8 cellular contexts compared by ENCODE assay signal in the genomic region with DNA sequence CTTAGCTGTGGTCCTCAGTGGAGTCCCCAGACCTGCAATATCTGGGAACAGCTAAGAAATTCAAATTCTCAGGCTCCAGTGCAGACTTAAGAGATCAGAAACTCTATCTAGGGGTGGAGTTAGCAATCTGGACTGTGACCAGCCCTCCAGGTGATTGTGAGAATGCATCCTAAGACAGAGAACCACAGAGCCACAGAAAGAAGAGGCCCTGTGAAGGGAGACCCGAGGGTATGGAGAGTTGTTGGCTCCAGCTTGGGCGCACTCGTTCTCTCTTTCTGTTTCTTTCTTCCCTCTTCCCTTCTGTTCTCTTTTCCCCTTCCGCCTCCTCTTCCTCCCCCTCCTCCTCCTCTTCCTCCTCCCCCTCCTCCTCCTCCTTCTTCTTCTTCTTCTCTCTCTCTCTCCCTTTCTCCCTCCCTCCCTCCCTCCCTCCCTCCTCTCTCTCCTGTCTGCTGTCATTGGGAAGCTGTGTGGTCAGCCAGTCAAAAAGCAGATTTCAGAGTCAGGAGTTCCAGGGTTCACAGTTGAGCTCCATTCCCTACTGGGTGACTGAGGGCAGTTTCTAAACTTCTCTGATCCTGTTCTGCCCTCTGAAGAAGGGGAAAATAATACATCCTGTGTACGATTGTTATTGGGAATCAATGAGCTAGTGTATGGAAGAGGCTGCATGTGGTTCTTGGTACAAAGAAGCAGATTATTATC.
DNase-seq lines count a peak whose midpoint lies in the region; ATAC-seq and TF ChIP-seq lines count a peak whose summit lies in the region.

No MANE protein-coding gene starts in this region.

- CTCF ChIA-PET in AG04450 (lab: Charles Lee): interaction anchor here (0.5 to 10.3 kb wide), 11 partner anchors 15 to 494 kb away, joined by 4 to 236 read pairs (median 12); partner anchors contain the start of gene IL6
- CTCF ChIA-PET in WTC11 (lab: Charles Lee): interaction anchor here (0.6 to 5.8 kb wide), 22 partner anchors 21 to 554 kb away, joined by 3 to 197 read pairs (median 6); partner anchors contain the start of gene IL6

- no peaks in the 10 kb centered on the region for H3K27me3 Mint-ChIP-seq in WTC11 (ENCODE audit: low read depth)

- 0 out of 2 replicates have a peak overlapping the region, but pooled peaks have one; percentile 8 for H3K4me3 ChIP-seq in AG04450 (ENCODE audit: low read depth, low read length)

- ATAC-seq in GM21529 (IDR thresholded peaks at IDR 0.05; ENCODE audit: unreplicated experiment): peak; percentile 39
- ATAC-seq in WTC11: peak; percentile 17

- H3K9me3 ChIP-seq in AG04450 (ENCODE audit: control insufficient read depth, insufficient read depth, low read length): no peaks in the 10 kb centered on the region

- no peak for TF ChIP-seq CTCF in AG04450 (IDR thresholded peaks at IDR 0.05; ENCODE audit: low read depth, low read length)
- no peak for TF ChIP-seq CTCF in WTC11 (IDR thresholded peaks at IDR 0.05)

- H3K27ac ChIP-seq in AG04450 (ENCODE audit: low read depth, low read length): peak overlapping the region; percentile 89

- no peak for DNase-seq in AG04450 (ENCODE audit: low read depth, low spot score)
- DNase-seq in WTC11 (ENCODE audit: low spot score): no peak
- DNase-seq in kidney tubule cell (ENCODE audit: low spot score): peak; percentile 77
- DNase-seq in cerebellum (ENCODE audit: low spot score): no peak
- DNase-seq in OCI-M1 (lab: John Stamatoyannopoulos, UW): no peak
- no peak for DNase-seq in NCI-H226
- DNase-seq in putamen (ENCODE audit: low spot score): no peak

- peak overlapping the region; percentile 48 for H3K4me3 Mint-ChIP-seq in WTC11

- POLR2A ChIA-PET in AG04450 (lab: Yijun Ruan, JAX): interaction anchor here (1.1 to 5.6 kb wide), 8 partner anchors 15 to 294 kb away, joined by 3 to 50 read pairs (median 6); partner anchors contain the start of genes IL6 and TOMM7
- POLR2A ChIA-PET in WTC11 (lab: Charles Lee): interaction anchor here (0.6 to 1.7 kb wide), 6 partner anchors 13 to 620 kb away, joined by 3 to 5 read pairs (median 4); partner anchors contain the start of genes IL6 and NUP42

- 0 out of 2 replicates have a peak, but pooled peaks cover under 1% of the 10 kb centered on the region for H3K9me3 Mint-ChIP-seq in WTC11

- peak overlapping the region; percentile 98 for H3K27ac Mint-ChIP-seq in WTC11

- H3K36me3 Mint-ChIP-seq in WTC11: no peaks in the 10 kb centered on the region

- no peaks in the 10 kb centered on the region for H3K27me3 ChIP-seq in AG04450 (ENCODE audit: control insufficient read depth, insufficient read depth, low read length)

- H3K4me1 Mint-ChIP-seq in WTC11: peaks cover 72% of the 10 kb centered on the region

TF ChIP-seq in WTC11, 78 proteins besides CTCF, POLR2A, EP300 and RAD21 (continues in another document):
- TF ChIP-seq ZNF423 (CRISPR knock-in tag; IDR thresholded peaks at IDR 0.05) (no peak), ZNF317 (CRISPR knock-in tag; IDR thresholded peaks at IDR 0.05; ENCODE audit: borderline replicate concordance, low read depth) (no peak), ZBTB21 (CRISPR knock-in tag; IDR thresholded peaks at IDR 0.05; ENCODE audit: borderline replicate concordance) (no peak), ZNF425 (CRISPR knock-in tag; conservative IDR thresholded peaks at IDR 0.05) (no peak), ERG (CRISPR knock-in tag; IDR thresholded peaks at IDR 0.05) (no peak), ARID4B (CRISPR knock-in tag; IDR thresholded peaks at IDR 0.05; ENCODE audit: borderline replicate concordance) (no peak), GRHL2 (CRISPR knock-in tag; IDR thresholded peaks at IDR 0.05; ENCODE audit: insufficient replicate concordance, severe bottlenecking) (no peak), MYBL2 (CRISPR knock-in tag; IDR thresholded peaks at IDR 0.05) (no peak), AR (CRISPR knock-in tag; IDR thresholded peaks at IDR 0.05) (no peak)
- TF ChIP-seq, protein P1, sequence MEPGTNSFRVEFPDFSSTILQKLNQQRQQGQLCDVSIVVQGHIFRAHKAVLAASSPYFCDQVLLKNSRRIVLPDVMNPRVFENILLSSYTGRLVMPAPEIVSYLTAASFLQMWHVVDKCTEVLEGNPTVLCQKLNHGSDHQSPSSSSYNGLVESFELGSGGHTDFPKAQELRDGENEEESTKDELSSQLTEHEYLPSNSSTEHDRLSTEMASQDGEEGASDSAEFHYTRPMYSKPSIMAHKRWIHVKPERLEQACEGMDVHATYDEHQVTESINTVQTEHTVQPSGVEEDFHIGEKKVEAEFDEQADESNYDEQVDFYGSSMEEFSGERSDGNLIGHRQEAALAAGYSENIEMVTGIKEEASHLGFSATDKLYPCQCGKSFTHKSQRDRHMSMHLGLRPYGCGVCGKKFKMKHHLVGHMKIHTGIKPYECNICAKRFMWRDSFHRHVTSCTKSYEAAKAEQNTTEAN (CRISPR knock-in tag; IDR thresholded peaks at IDR 0.05): no peak
